In the genomic region with DNA sequence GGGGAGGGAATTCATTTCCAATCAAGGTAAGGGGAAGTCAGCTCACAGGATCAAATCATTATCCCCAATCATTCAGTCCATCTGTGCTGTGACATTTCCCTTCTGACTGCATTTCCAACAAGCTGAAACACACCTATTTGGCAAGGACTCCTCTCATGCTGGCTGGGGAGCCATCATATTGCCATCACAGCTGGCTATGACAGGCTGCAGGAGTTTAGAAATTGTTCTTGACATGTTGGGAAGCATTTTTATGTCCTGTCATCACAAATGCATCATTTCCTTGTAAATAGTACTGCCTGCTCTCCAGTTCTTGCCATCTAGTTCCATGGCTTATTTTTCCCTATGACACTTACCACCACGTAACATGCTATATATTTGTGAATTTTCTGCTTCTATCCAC, we compare ENCODE assay signal across 19 cellular contexts.
DNase-seq lines count a peak whose midpoint lies in the region; ATAC-seq, FAIRE-seq and TF ChIP-seq lines count a peak whose summit lies in the region.
"Had no signal": no experiment of that assay in that cellular context is flagged by ENCODE, and none has a peak within 500 bp of the region (broad histone marks: within the 10 kb centered on the region; RNA-seq: fewer than 3 reads in every experiment).

No MANE protein-coding gene starts in this region.

- DNase-seq in SK-N-SH = no peak
- DNase-seq in K562 (ENCODE audit: extremely low read depth in 1 of 4, low spot score in 3 of 4) = no peak
- no peak for DNase-seq in spleen
- no peak for DNase-seq in GM10266 (ENCODE audit: extremely low spot score)
- DNase-seq: 8988T; activated CD8-positive, alpha-beta memory T cell treated with anti-CD3 and anti-CD28 coated beads, Interleukin-2, amount 50 U/mL, for 48 hours; activated naive CD4-positive, alpha-beta T cell treated with anti-CD3 and anti-CD28 coated beads for 36 hours; DMS 273 treated with DMSO at 0.1 percent for 48 hours; NCI-H1930; NCI-H510A; ovary; small intestine; testis had no signal

- POLR2A ChIA-PET in SK-N-SH (lab: Yijun Ruan, JAX) = no interaction called here
- POLR2A ChIA-PET in K562 (lab: Yijun Ruan, JAX) = interaction anchor here (0.9 kb wide), 1 partner anchor 13 kb away, joined by 3 read pairs; no protein-coding TSS in a partner anchor

- peak overlapping the region in 1 of 2 experiments; percentile 74; a peak in 3 of 4 replicates for H3K27ac ChIP-seq in SK-N-SH (ENCODE audit: low read depth in 2 of 2, low read length in 1 of 2)
- no peak overlapping the region for H3K27ac ChIP-seq in K562 (ENCODE audit: extremely low read depth, low read depth, low read length)
- H3K27ac ChIP-seq in skeletal muscle tissue (ENCODE audit: low read depth, low read length) = peak overlapping the region; percentile 52
- H3K27ac ChIP-seq in spleen = no peak overlapping the region
- H3K27ac ChIP-seq: BLaER1, hepatocyte, ovary had no signal

- in situ Hi-C loops in K562 (cut with MboI) = no loop called here

- TF ChIP-seq POLR2A in K562 (conservative IDR thresholded peaks at IDR 0.05) (no peak), spleen (IDR thresholded peaks at IDR 0.05) (no peak)

- no peaks in the 10 kb centered on the region for H3K36me3 ChIP-seq in SK-N-SH (replicated peaks in 1 of 2; ENCODE audit: control insufficient read depth in 1 of 2, insufficient read depth in 2 of 2, low read length in 1 of 2)
- no peaks in the 10 kb centered on the region for H3K36me3 ChIP-seq in K562 (ENCODE audit: control insufficient read depth, insufficient read depth, low read length)
- H3K36me3 ChIP-seq in skeletal muscle tissue (ENCODE audit: control insufficient read depth in 3 of 3, insufficient read depth in 3 of 3, low read length in 3 of 3) = no peaks in the 10 kb centered on the region
- H3K36me3 ChIP-seq in spleen = no peaks in the 10 kb centered on the region
- H3K36me3 ChIP-seq: BLaER1, ovary had no signal

- TF ChIP-seq CTCF in SK-N-SH (IDR thresholded peaks at IDR 0.05) (no peak), K562 (IDR thresholded peaks at IDR 0.05 in 2 of 3, conservative IDR thresholded peaks at IDR 0.05 in 1 of 3; ENCODE audit: insufficient read depth in 2 of 3, low read depth in 1 of 3, low read length in 3 of 3) (no peak), spleen (IDR thresholded peaks at IDR 0.05 in 8 of 11, conservative IDR thresholded peaks at IDR 0.05 in 3 of 11) (no peak), GM10266 (IDR thresholded peaks at IDR 0.05; ENCODE audit: control insufficient read depth, insufficient read depth, low read depth, missing control alignments) (no peak)

- ATAC-seq in SK-N-SH treated with all-trans-retinoic acid at 6 μM for 48 hours (no peak), K562 (no peak), HG03159 (IDR thresholded peaks at IDR 0.05; ENCODE audit: unreplicated experiment) (no peak)

- no peaks in the 10 kb centered on the region for H4K20me1 ChIP-seq in SK-N-SH (ENCODE audit: insufficient read depth)
- H4K20me1 ChIP-seq in K562 (replicated peaks; ENCODE audit: control insufficient read depth, insufficient read depth, low read length) = no peaks in the 10 kb centered on the region
- H4K20me1 ChIP-seq: BLaER1 had no signal

- H2AFZ ChIP-seq in SK-N-SH (ENCODE audit: low read depth) = no peak overlapping the region
- H2AFZ ChIP-seq in K562 (ENCODE audit: low read depth, low read length) = no peak overlapping the region
- H2AFZ ChIP-seq: hepatocyte had no signal

- CTCF ChIA-PET in SK-N-SH (lab: Yijun Ruan, JAX) (interaction anchor here (1.2 to 2.0 kb wide), 2 partner anchors 9 to 22 kb away, joined by 3 to 6 read pairs; no protein-coding TSS in a partner anchor), K562 (lab: Yijun Ruan, JAX; ENCODE audit: low intra/inter-chr PET ratio) (no interaction called here)

- H3K4me3 ChIP-seq in SK-N-SH (ENCODE audit: low read depth in 2 of 2, low read length in 1 of 2) = no peak overlapping the region
- H3K4me3 ChIP-seq in K562 = no peak overlapping the region
- peak overlapping the region; percentile 13 for H3K4me3 ChIP-seq in iPS-11a (ENCODE audit: low read depth, low read length)
- no peak overlapping the region for H3K4me3 ChIP-seq in skeletal muscle tissue (ENCODE audit: low read length in 3 of 3)
- no peak overlapping the region for H3K4me3 ChIP-seq in spleen
- H3K4me3 ChIP-seq: BLaER1, hepatocyte, ovary, testis had no signal

- H3K9ac ChIP-seq in SK-N-SH (no peak overlapping the region), K562 (ENCODE audit: insufficient read depth in 1 of 2, low read depth in 2 of 2, low read length in 2 of 2) (no peak overlapping the region), skeletal muscle tissue (ENCODE audit: low read depth in 1 of 3, low read length in 3 of 3) (no peak overlapping the region)
- H3K9ac ChIP-seq: BLaER1 had no signal

- H3K4me2 ChIP-seq in SK-N-SH (0 out of 2 replicates have a peak overlapping the region, but pooled peaks have one; percentile 9), K562 (ENCODE audit: insufficient read depth, low read length) (no peak overlapping the region)
- H3K4me2 ChIP-seq: BLaER1, hepatocyte had no signal

- TF ChIP-seq EP300 in SK-N-SH (IDR thresholded peaks at IDR 0.05; ENCODE audit: borderline replicate concordance in 1 of 2, low read depth in 1 of 2, low read length in 1 of 2) (no peak), K562 (IDR thresholded peaks at IDR 0.05; ENCODE audit: low read length) (no peak)

- H3K9me2 ChIP-seq in SK-N-SH = no peaks in the 10 kb centered on the region

- no peak for FAIRE-seq in K562 (lab: Jason Lieb, UNC)
- FAIRE-seq: small intestine had no signal

- H3K4me1 ChIP-seq in SK-N-SH (ENCODE audit: control insufficient read depth in 1 of 2, insufficient read depth in 2 of 2, low read depth in 1 of 2, low read length in 1 of 2) (peaks cover 15 to 31% of the 10 kb centered on the region in 2 experiments), K562 (replicated peaks in 1 of 2; ENCODE audit: control insufficient read depth in 2 of 2, insufficient read depth in 2 of 2, low read length in 2 of 2) (no peaks in the 10 kb centered on the region), skeletal muscle tissue (ENCODE audit: control insufficient read depth in 3 of 3, insufficient read depth in 3 of 3, low read length in 3 of 3) (peaks cover 4 to 22% (median 15%) of the 10 kb centered on the region in 3 donors), spleen (peaks cover 0 to 18% (median 9%) of the 10 kb centered on the region in 6 donors)

- TF ChIP-seq RAD21 in SK-N-SH (IDR thresholded peaks at IDR 0.05; ENCODE audit: low read length) = no peak
- TF ChIP-seq RAD21 in K562 (CRISPR knock-in tag; conservative IDR thresholded peaks at IDR 0.05 in 1 of 2, IDR thresholded peaks at IDR 0.05 in 1 of 2) = no peak

- no peaks in the 10 kb centered on the region for H3F3A ChIP-seq in SK-N-SH (replicated peaks; ENCODE audit: insufficient read depth)

- H3K9me3 ChIP-seq in SK-N-SH (peaks cover 9% of the 10 kb centered on the region), K562 (replicated peaks; ENCODE audit: control insufficient read depth, insufficient read depth, low read depth, low read length) (no peaks in the 10 kb centered on the region), skeletal muscle tissue (ENCODE audit: control insufficient read depth in 3 of 3, low read length in 3 of 3) (no peaks in the 10 kb centered on the region), spleen (no peaks in the 10 kb centered on the region)
- H3K9me3 ChIP-seq: BLaER1, ovary, testis had no signal

- H3K9me1 ChIP-seq in K562 (ENCODE audit: control insufficient read depth, insufficient read depth, low read length) = no peaks in the 10 kb centered on the region

- intact Hi-C loops in K562 (cut with micrococcal nuclease) = no loop called here
- intact Hi-C loops in spleen (cut with DNase I; ENCODE audit: low total_unique reads) = no loop called here

- H3K27me3 ChIP-seq in SK-N-SH (ENCODE audit: insufficient read depth) = no peaks in the 10 kb centered on the region
- H3K27me3 ChIP-seq in K562 (ENCODE audit: control insufficient read depth in 2 of 2, insufficient read depth in 2 of 2, low read length in 2 of 2) = peaks cover 0 to 2% of the 10 kb centered on the region in 2 experiments; a peak in 2 of 5 replicates
- no peaks in the 10 kb centered on the region for H3K27me3 ChIP-seq in skeletal muscle tissue (ENCODE audit: control insufficient read depth in 3 of 3, insufficient read depth in 3 of 3, low read length in 3 of 3)
- no peaks in the 10 kb centered on the region for H3K27me3 ChIP-seq in spleen (replicated peaks in 1 of 7)
- H3K27me3 ChIP-seq: BLaER1, hepatocyte, ovary, testis had no signal

- H3K79me2 ChIP-seq in SK-N-SH (ENCODE audit: insufficient read depth) = no peaks in the 10 kb centered on the region
- H3K79me2 ChIP-seq in K562 (ENCODE audit: control insufficient read depth, insufficient read depth, low read length) = no peaks in the 10 kb centered on the region
- H3K79me2 ChIP-seq: hepatocyte had no signal

- 91% methylated on average over 1 of the region's 1 CpG for WGBS in SK-N-SH (ENCODE audit: low lambda C conversion rate)
- 7% methylated on average over 1 of the region's 1 CpG for WGBS in K562 (ENCODE audit: insufficient coverage, low coverage, missing lambda C conversion rate)
- WGBS in spleen, 5 donors = 84 to 100% (median 97%) methylated on average over 1 of the region's 1 CpG

- BruUV-seq in K562 (replicated peaks; lab: Mats Ljungman, UMichigan) = no TSS peak

TF ChIP-seq in SK-N-SH, 30 proteins besides CTCF, POLR2A, EP300 and RAD21 (continues in another document):
- TF ChIP-seq NFIC (IDR thresholded peaks at IDR 0.05; ENCODE audit: borderline replicate concordance) = no peak

TF ChIP-seq in K562, 482 proteins besides CTCF, POLR2A, EP300 and RAD21:
- no peak for TF ChIP-seq ZNF707 (CRISPR knock-in tag; conservative IDR thresholded peaks at IDR 0.05)
- 0 out of 2 replicates have a peak, but pooled peaks have one; percentile 21 for TF ChIP-seq ZNF316 (IDR thresholded peaks at IDR 0.05)
